14 cellular contexts compared by ENCODE assay signal in the genomic region with DNA sequence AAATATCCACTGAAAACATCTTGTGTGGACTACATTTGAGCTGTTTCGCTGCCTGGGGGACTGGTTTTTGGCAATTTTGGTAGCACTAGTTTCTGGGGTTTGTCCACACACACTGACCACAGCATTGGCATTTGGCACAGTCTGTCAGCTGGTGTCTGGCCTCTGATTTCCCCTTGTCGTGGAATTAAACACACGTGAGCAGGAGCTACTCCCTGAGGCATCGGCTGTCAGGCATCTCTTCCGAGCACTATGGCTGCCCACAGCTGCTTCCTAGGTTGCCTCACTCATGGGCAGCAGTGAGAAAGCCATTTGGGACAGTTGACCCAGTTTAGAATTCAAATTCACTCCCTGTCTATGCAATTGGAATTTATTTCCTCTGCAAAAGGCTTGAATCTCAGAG. TPM values are rescaled to one million over a fixed set of nuclear protein-coding genes. Genes with fewer than 3 reads are reported as not detected.
DNase-seq lines count a peak whose midpoint lies in the region; ATAC-seq and TF ChIP-seq lines count a peak whose summit lies in the region.
"Had no signal": no experiment of that assay in that cellular context is flagged by ENCODE, and none has a peak within 500 bp of the region (broad histone marks: within the 10 kb centered on the region; RNA-seq: fewer than 3 reads in every experiment).

No MANE protein-coding gene starts in this region.

- no peaks in the 10 kb centered on the region for H4K20me1 ChIP-seq in osteoblast (ENCODE audit: insufficient read depth, low read length)

- H3K27me3 ChIP-seq in SJCRH30 = no peaks in the 10 kb centered on the region
- H3K27me3 ChIP-seq in mucosa of rectum (ENCODE audit: control insufficient read depth in 2 of 2, insufficient read depth in 2 of 2, low read length in 2 of 2) = no peaks in the 10 kb centered on the region
- H3K27me3 ChIP-seq in upper lobe of right lung = no peaks in the 10 kb centered on the region
- H3K27me3 ChIP-seq in osteoblast (ENCODE audit: insufficient read depth, low read length) = no peaks in the 10 kb centered on the region

- H3K36me3 Mint-ChIP-seq in T-helper 2 cell treated with Interferon-gamma antibody and Interleukin-4, amounts not matched to agents 5 μg/mL and 100 μg/mL, for 36 hours (ENCODE audit: low read depth) = no peaks in the 10 kb centered on the region

- no peak overlapping the region for H3K4me3 ChIP-seq in SJCRH30
- no peak overlapping the region for H3K4me3 ChIP-seq in mucosa of rectum (ENCODE audit: low read length in 2 of 2)
- no peak overlapping the region for H3K4me3 ChIP-seq in upper lobe of right lung
- no peak overlapping the region for H3K4me3 ChIP-seq in osteoblast (ENCODE audit: insufficient read depth, low read length)
- H3K4me3 ChIP-seq: GM23338 had no signal

- ATAC-seq in upper lobe of right lung = peak; percentile 22
- ATAC-seq: GM23338 had no signal

- H3K79me2 ChIP-seq in osteoblast (ENCODE audit: insufficient read depth, low read length) = no peaks in the 10 kb centered on the region

- H3K27ac Mint-ChIP-seq in T-helper 2 cell treated with Interferon-gamma antibody and Interleukin-4, amounts not matched to agents 5 μg/mL and 100 μg/mL, for 36 hours = no peak overlapping the region
- H3K27ac Mint-ChIP-seq: B cell; CD4-positive, alpha-beta T cell; GM23338 had no signal

- H3K27ac ChIP-seq in SJCRH30 = peak overlapping the region; percentile 23; the same call in 1 of the 2 replicates
- peak overlapping the region; percentile 39 to 99 for H3K27ac ChIP-seq in mucosa of rectum (ENCODE audit: low read depth in 2 of 2, low read length in 2 of 2)
- H3K27ac ChIP-seq in upper lobe of right lung = no peak overlapping the region
- no peak overlapping the region for H3K27ac ChIP-seq in osteoblast (ENCODE audit: low read depth, low read length)

- no peaks in the 10 kb centered on the region for H3K4me1 Mint-ChIP-seq in T-helper 2 cell treated with Interferon-gamma antibody and Interleukin-4, amounts not matched to agents 5 μg/mL and 100 μg/mL, for 36 hours (ENCODE audit: low read depth)
- H3K4me1 Mint-ChIP-seq: B cell had no signal

- H3K36me3 ChIP-seq in SJCRH30 (no peaks in the 10 kb centered on the region), mucosa of rectum (ENCODE audit: control insufficient read depth in 2 of 2, insufficient read depth in 2 of 2, low read length in 2 of 2) (no peaks in the 10 kb centered on the region), upper lobe of right lung (no peaks in the 10 kb centered on the region), osteoblast (ENCODE audit: insufficient read depth, low read length) (no peaks in the 10 kb centered on the region)

- TF ChIP-seq CTCF in upper lobe of right lung (IDR thresholded peaks at IDR 0.05) (no peak), osteoblast (IDR thresholded peaks at IDR 0.05; ENCODE audit: extremely low read depth, low read depth, low read length) (no peak)

- H3K4me3 Mint-ChIP-seq in T-helper 2 cell treated with Interferon-gamma antibody and Interleukin-4, amounts not matched to agents 5 μg/mL and 100 μg/mL, for 36 hours = no peak overlapping the region
- H3K4me3 Mint-ChIP-seq: B cell; CD4-positive, alpha-beta T cell; GM23338; H9 had no signal

- H3K9me3 Mint-ChIP-seq in T-helper 2 cell treated with Interferon-gamma antibody and Interleukin-4, amounts not matched to agents 5 μg/mL and 100 μg/mL, for 36 hours = no peaks in the 10 kb centered on the region
- H3K9me3 Mint-ChIP-seq: CD4-positive, alpha-beta T cell; GM23338 had no signal

- H3K27me3 Mint-ChIP-seq in T-helper 2 cell treated with Interferon-gamma antibody and Interleukin-4, amounts not matched to agents 5 μg/mL and 100 μg/mL, for 36 hours (ENCODE audit: low read depth) = no peaks in the 10 kb centered on the region
- H3K27me3 Mint-ChIP-seq: B cell; CD4-positive, alpha-beta T cell had no signal

- H3K4me1 ChIP-seq in SJCRH30 = peaks cover 25% of the 10 kb centered on the region
- peaks cover 28 to 48% of the 10 kb centered on the region in 2 donors for H3K4me1 ChIP-seq in mucosa of rectum (ENCODE audit: control insufficient read depth in 2 of 2, insufficient read depth in 2 of 2, low read length in 2 of 2)
- peaks cover 2% of the 10 kb centered on the region for H3K4me1 ChIP-seq in upper lobe of right lung
- no peaks in the 10 kb centered on the region for H3K4me1 ChIP-seq in osteoblast (ENCODE audit: insufficient read depth, low read length)

- intact Hi-C loops in upper lobe of right lung (cut with DNase I) = no loop called here

- DNase-seq in SJCRH30 (peak; percentile 55 to 66), retina (peak; percentile 37), upper lobe of right lung (no peak), kidney glomerular epithelial cell (lab: John Stamatoyannopoulos, UW) (no peak), osteoblast (ENCODE audit: insufficient read length, low spot score, missing footprints) (no peak)
- no peak for DNase-seq in T-helper 2 cell treated with Interferon-gamma antibody and Interleukin-4, amounts not matched to agents 5 μg/mL and 100 μg/mL, for 36 hours (ENCODE audit: low spot score)
- DNase-seq: C1 segment of cervical spinal cord; Calu3; CD4-positive, alpha-beta T cell; DMS 273 treated with DMSO at 0.1 percent for 48 hours; H9 had no signal

- no peaks in the 10 kb centered on the region for H3K9me3 ChIP-seq in SJCRH30 (replicated peaks)
- H3K9me3 ChIP-seq in mucosa of rectum (ENCODE audit: control insufficient read depth in 2 of 2, low read length in 2 of 2) = no peaks in the 10 kb centered on the region
- H3K9me3 ChIP-seq in upper lobe of right lung = no peaks in the 10 kb centered on the region
- H3K9me3 ChIP-seq in osteoblast (ENCODE audit: low read depth, low read length) = no peaks in the 10 kb centered on the region

- H3K4me2 ChIP-seq in osteoblast (ENCODE audit: insufficient read depth, low read length) = no peak overlapping the region
- H3K4me2 ChIP-seq: GM23338 had no signal

- no peak overlapping the region for H2AFZ ChIP-seq in osteoblast (ENCODE audit: low read length)
- H2AFZ ChIP-seq: GM23338 had no signal

- peak overlapping the region in 1 of 2 donors; percentile 5 for H3K9ac ChIP-seq in mucosa of rectum (ENCODE audit: low read depth in 1 of 2, low read length in 2 of 2)

RNA-seq across cellular contexts. Expression of gene FZD5, which starts 46.8 kb away (rescaled TPM):
- total RNA-seq in SJCRH30 (2014; rRNA removed; shearing (Covaris generic)) = 4.2 and 4.3 TPM in 2 replicates
- total RNA-seq in upper lobe of right lung = 42.5 TPM
- total RNA-seq in osteoblast = 10.6 and 12.7 TPM in 2 replicates

Comparison
In these comparisons a context has a peak if more than half of its experiments do, and no peak if none do; other contexts are left out.
1. DNase-seq: peak in SJCRH30 (2 of 2) and retina (single experiment); none in upper lobe of right lung (single experiment), kidney glomerular epithelial cell (single experiment), osteoblast (single experiment) and T-helper 2 cell treated with Interferon-gamma antibody and Interleukin-4, amounts not matched to agents 5 μg/mL and 100 μg/mL, for 36 hours (single experiment).
2. H3K27ac ChIP-seq: peak in SJCRH30 (single experiment) and mucosa of rectum (2 of 2); none in upper lobe of right lung (single experiment) and osteoblast (single experiment).